In genomic region chr5:121090822-121091221, GRCh38 we compare ENCODE assay signal across 29 cellular contexts.
"Had no signal": no experiment of that assay in that cellular context is flagged by ENCODE, and none has a peak within 500 bp of the region (broad histone marks: within the 10 kb centered on the region; RNA-seq: fewer than 3 reads in every experiment).

No MANE protein-coding gene starts in this region.

- DNase-seq: activated CD4-positive, alpha-beta T cell treated with anti-CD3 and anti-CD28 coated beads for 1 hour; activated CD4-positive, alpha-beta T cell treated with anti-CD3 and anti-CD28 coated beads, Interleukin-2, amount 10 ng/mL, durations not matched to agents 7 days and 5 days; activated CD8-positive, alpha-beta T cell treated with anti-CD3 and anti-CD28 coated beads for 36 hours; activated gamma-delta T cell treated with Interleukin-2 at 50 U/mL for 16 hours; activated naive CD8-positive, alpha-beta T cell treated with anti-CD3 and anti-CD28 coated beads, Interleukin-2, amount 50 U/mL, for 24 hours; activated T-cell treated with anti-CD3 and anti-CD28 coated beads, Interleukin-2, amount 50 U/mL, for 4 hours; anterior cingulate cortex; body of pancreas; colonic mucosa; effector CD8-positive, alpha-beta T cell; foreskin keratinocyte; heart left ventricle; hypothalamus; immature natural killer cell; kidney; left colon; naive B cell; nephron progenitor cell; pancreas; stimulated activated CD4-positive, alpha-beta T cell treated with anti-CD3 and anti-CD28 coated beads, Interleukin-15, amount 100 ng/mL, for 24 hours; stimulated activated CD4-positive, alpha-beta T cell treated with anti-CD3 and anti-CD28 coated beads, Interleukin-2, amount 100 ng/mL, for 24 hours; stimulated activated naive CD4-positive, alpha-beta T cell treated with Interleukin-2 at 50 U/mL for 16 hours; trophoblast cell; WERI-Rb-1 had no signal

- H3K4me1 ChIP-seq: body of pancreas, colonic mucosa, foreskin keratinocyte, heart left ventricle, pancreas, right atrium auricular region had no signal

- H3K4me3 ChIP-seq: body of pancreas, colonic mucosa, heart left ventricle, pancreas, right atrium auricular region, thoracic aorta had no signal

- H3K27me3 ChIP-seq: body of pancreas, colonic mucosa, foreskin keratinocyte, heart left ventricle, neutrophil, pancreas, right atrium auricular region had no signal

- H3K9me3 ChIP-seq: body of pancreas, colonic mucosa, heart left ventricle, neutrophil, pancreas, right atrium auricular region, thoracic aorta had no signal

- H3K36me3 ChIP-seq: colonic mucosa, heart left ventricle, neutrophil, pancreas, right atrium auricular region, thoracic aorta, WERI-Rb-1 had no signal

- ATAC-seq: activated CD8-positive, alpha-beta T cell treated with anti-CD3 and anti-CD28 coated beads for 36 hours; activated naive CD8-positive, alpha-beta T cell treated with anti-CD3 and anti-CD28 coated beads, Interleukin-2, amount 50 U/mL, for 24 hours; activated T-cell treated with anti-CD3 and anti-CD28 coated beads, Interleukin-2, amount 50 U/mL, for 4 hours; activated T-helper 17 cell treated with anti-CD3 and anti-CD28 coated beads, Interleukin-2, amount 50 U/mL, for 72 hours; body of pancreas; foreskin keratinocyte; heart left ventricle; left colon; pancreas had no signal

- H3K27ac ChIP-seq: body of pancreas, colonic mucosa, epithelial cell of prostate, foreskin keratinocyte, heart left ventricle, neutrophil, pancreas, right atrium auricular region, thoracic aorta, WERI-Rb-1 had no signal
